Comparison of ENCODE assay signal across 7 cellular contexts in genomic region chr14:75069021-75069810, GRCh38. TPM values are rescaled to one million over a fixed set of nuclear protein-coding genes. Genes with fewer than 3 reads are reported as not detected.
DNase-seq lines count a peak whose midpoint lies in the region; ATAC-seq and TF ChIP-seq lines count a peak whose summit lies in the region.

A gene with protein sequence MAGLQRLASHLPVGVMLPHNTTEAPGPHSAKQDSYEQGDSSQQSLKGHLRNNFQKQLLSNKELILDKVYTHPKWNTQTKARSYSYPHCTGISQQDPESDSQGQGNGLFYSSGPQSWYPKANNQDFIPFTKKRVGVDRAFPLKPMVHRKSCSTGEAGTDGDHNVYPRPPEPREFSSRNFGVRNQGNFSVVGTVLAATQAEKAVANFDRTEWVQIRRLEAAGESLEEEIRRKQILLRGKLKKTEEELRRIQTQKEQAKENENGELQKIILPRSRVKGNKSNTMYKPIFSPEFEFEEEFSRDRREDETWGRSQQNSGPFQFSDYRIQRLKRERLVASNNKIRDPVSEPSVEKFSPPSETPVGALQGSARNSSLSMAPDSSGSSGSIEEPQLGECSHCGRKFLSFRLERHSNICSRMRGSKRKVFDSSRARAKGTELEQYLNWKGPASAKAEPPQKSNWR (plus strand): TSS chr14:75069641. CDS start chr14:75070574, 933 bp downstream.

- no peak for TF ChIP-seq CTCF in colonic mucosa (IDR thresholded peaks at IDR 0.05)

- peak within 1 kb of the TSS; percentile 95 for H3K27ac ChIP-seq in colonic mucosa

- intact Hi-C loops in colonic mucosa (cut with DNase I): no loop called here

- H3K27me3 ChIP-seq in colonic mucosa: no peaks in the 10 kb centered on the region

- ATAC-seq in GM18505 (IDR thresholded peaks at IDR 0.05; ENCODE audit: unreplicated experiment) (no peak), HG03025 (IDR thresholded peaks at IDR 0.05; ENCODE audit: low FRiP score, unreplicated experiment) (peak; percentile 49)

- peak within 1 kb of the TSS; percentile 58 for H3K4me3 ChIP-seq in colonic mucosa

- no peaks in the 10 kb centered on the region for H3K36me3 ChIP-seq in colonic mucosa

- no peaks in the 10 kb centered on the region for H3K9me3 ChIP-seq in colonic mucosa

- TF ChIP-seq POLR2A in GM18505 (IDR thresholded peaks at IDR 0.05; ENCODE audit: borderline replicate concordance, extremely low read depth, insufficient read depth, insufficient read length): peak; percentile 70

- H3K4me1 ChIP-seq in colonic mucosa: peaks cover 3% of the 10 kb centered on the region

- H3K9ac ChIP-seq in colonic mucosa (ENCODE audit: low read depth in 2 of 2, low read length in 2 of 2): peak within 1 kb of the TSS; percentile 64 to 73

- DNase-seq in NCI-H2171 treated with DMSO at 0.1 percent for 48 hours (lab: John Stamatoyannopoulos, UW) (peak; percentile 95), colonic mucosa (peak; percentile 98), kidney tubule cell (ENCODE audit: low spot score) (peak; percentile 96)
- DNase-seq in activated CD4-positive, alpha-beta T cell treated with anti-CD3 and anti-CD28 coated beads for 24 hours (ENCODE audit: low read depth in 2 of 2): peak; percentile 38 to 63
- peak; percentile 5 to 37 for DNase-seq in stimulated activated CD4-positive, alpha-beta T cell treated with anti-CD3 and anti-CD28 coated beads, Interleukin-1b, Interleukin-23, amount 100 ng/mL, for 1 hour (ENCODE audit: low read depth in 2 of 2)

RNA-seq across cellular contexts. Expression of the gene that starts here (rescaled TPM):
- 1 to 10 TPM; 3.2 to 4.6 TPM for total RNA-seq in colonic mucosa

Comparison
In these comparisons a context has a peak if more than half of its experiments do, and no peak if none do; other contexts are left out.
1. DNase-seq: peak in every context shown above with its lines; median percentile 98 in colonic mucosa; 96 in kidney tubule cell; 95 in NCI-H2171 treated with DMSO at 0.1 percent for 48 hours; 50 in activated CD4-positive, alpha-beta T cell treated with anti-CD3 and anti-CD28 coated beads for 24 hours; 21 in stimulated activated CD4-positive, alpha-beta T cell treated with anti-CD3 and anti-CD28 coated beads, Interleukin-1b, Interleukin-23, amount 100 ng/mL, for 1 hour.